ENCODE assay signal across 8 cellular contexts in genomic region chr15:98311566-98312188, GRCh38.
DNase-seq lines count a peak whose midpoint lies in the region; ATAC-seq and TF ChIP-seq lines count a peak whose summit lies in the region.

No MANE protein-coding gene starts in this region.

- no peak overlapping the region for H3K4me3 Mint-ChIP-seq in activated CD4-positive, alpha-beta T cell treated with anti-CD3 and anti-CD28 coated beads for 36 hours

- no peaks in the 10 kb centered on the region for H3K36me3 Mint-ChIP-seq in activated CD4-positive, alpha-beta T cell treated with anti-CD3 and anti-CD28 coated beads for 36 hours (ENCODE audit: low read depth)

- H3K4me1 ChIP-seq in lower lobe of right lung: no peaks in the 10 kb centered on the region

- H3K9me3 Mint-ChIP-seq in activated CD4-positive, alpha-beta T cell treated with anti-CD3 and anti-CD28 coated beads for 36 hours (ENCODE audit: low read depth): no peaks in the 10 kb centered on the region

- intact Hi-C loops in activated CD4-positive, alpha-beta T cell treated with anti-CD3 and anti-CD28 coated beads for 36 hours (cut with DNase I, micrococcal nuclease): loop anchor here (1.0 to 2.0 kb wide), 3 partner anchors 110 to 117 kb away; no protein-coding TSS in a partner anchor
- intact Hi-C loops in lower lobe of right lung (cut with DNase I): loop anchor here (5.0 kb wide), 1 partner anchor 111 kb away; no protein-coding TSS in a partner anchor

- CTCF ChIA-PET in activated CD4-positive, alpha-beta T cell treated with anti-CD3 and anti-CD28 coated beads for 36 hours (lab: Charles Lee): interaction anchor here (0.7 to 3.0 kb wide), 23 partner anchors 8 to 1693 kb away, joined by 3 to 67 read pairs (median 4); no protein-coding TSS in a partner anchor

- H3K36me3 ChIP-seq in lower lobe of right lung: no peaks in the 10 kb centered on the region

- no peaks in the 10 kb centered on the region for H3K9me3 ChIP-seq in lower lobe of right lung

- POLR2A ChIA-PET in activated CD4-positive, alpha-beta T cell treated with anti-CD3 and anti-CD28 coated beads for 36 hours (lab: Charles Lee): no interaction called here

- H3K27me3 ChIP-seq in lower lobe of right lung (ENCODE audit: low read depth): no peaks in the 10 kb centered on the region

- H3K4me1 Mint-ChIP-seq in activated CD4-positive, alpha-beta T cell treated with anti-CD3 and anti-CD28 coated beads for 36 hours: peaks cover 4% of the 10 kb centered on the region

- H3K27ac Mint-ChIP-seq in activated CD4-positive, alpha-beta T cell treated with anti-CD3 and anti-CD28 coated beads for 36 hours: no peak overlapping the region

- no peak overlapping the region for H3K4me3 ChIP-seq in coronary artery
- no peak overlapping the region for H3K4me3 ChIP-seq in lower lobe of right lung

- H3K27me3 Mint-ChIP-seq in activated CD4-positive, alpha-beta T cell treated with anti-CD3 and anti-CD28 coated beads for 36 hours: peaks cover 13% of the 10 kb centered on the region

- DNase-seq in NCI-H82 (lab: John Stamatoyannopoulos, UW): peak; percentile 86
- DNase-seq in NCI-H82 treated with DMSO at 0.1 percent for 48 hours (lab: John Stamatoyannopoulos, UW; ENCODE audit: unreplicated experiment): no peak
- DNase-seq in NCI-H2227 (lab: John Stamatoyannopoulos, UW; ENCODE audit: unreplicated experiment): peak; percentile 74
- DNase-seq in activated CD4-positive, alpha-beta T cell treated with anti-CD3 and anti-CD28 coated beads for 36 hours: peak; percentile 85
- DNase-seq in coronary artery (ENCODE audit: low spot score): peak; percentile 78
- DNase-seq in lower lobe of right lung: peak; percentile 70
- DNase-seq in stimulated activated CD8-positive, alpha-beta memory T cell treated with anti-CD3 and anti-CD28 coated beads, Interleukin-12 subunit alpha, Interleukin-12 subunit beta, amount 100 ng/mL, for 1 hour (ENCODE audit: low read depth): peak; percentile 46

- peak; percentile 65 for TF ChIP-seq CTCF in coronary artery (IDR thresholded peaks at IDR 0.05)
- peak; percentile 86 for TF ChIP-seq CTCF in lower lobe of right lung (IDR thresholded peaks at IDR 0.05)

- H3K27ac ChIP-seq in coronary artery: no peak overlapping the region
- no peak overlapping the region for H3K27ac ChIP-seq in lower lobe of right lung

- peak; percentile 73 for ATAC-seq in HG03103 (IDR thresholded peaks at IDR 0.05; ENCODE audit: low read depth, unreplicated experiment)
- no peak for ATAC-seq in activated CD4-positive, alpha-beta T cell treated with anti-CD3 and anti-CD28 coated beads for 36 hours
- peak; percentile 54 to 57 for ATAC-seq in lower lobe of right lung
